Comparison of ENCODE assay signal across 8 cellular contexts in the genomic region with DNA sequence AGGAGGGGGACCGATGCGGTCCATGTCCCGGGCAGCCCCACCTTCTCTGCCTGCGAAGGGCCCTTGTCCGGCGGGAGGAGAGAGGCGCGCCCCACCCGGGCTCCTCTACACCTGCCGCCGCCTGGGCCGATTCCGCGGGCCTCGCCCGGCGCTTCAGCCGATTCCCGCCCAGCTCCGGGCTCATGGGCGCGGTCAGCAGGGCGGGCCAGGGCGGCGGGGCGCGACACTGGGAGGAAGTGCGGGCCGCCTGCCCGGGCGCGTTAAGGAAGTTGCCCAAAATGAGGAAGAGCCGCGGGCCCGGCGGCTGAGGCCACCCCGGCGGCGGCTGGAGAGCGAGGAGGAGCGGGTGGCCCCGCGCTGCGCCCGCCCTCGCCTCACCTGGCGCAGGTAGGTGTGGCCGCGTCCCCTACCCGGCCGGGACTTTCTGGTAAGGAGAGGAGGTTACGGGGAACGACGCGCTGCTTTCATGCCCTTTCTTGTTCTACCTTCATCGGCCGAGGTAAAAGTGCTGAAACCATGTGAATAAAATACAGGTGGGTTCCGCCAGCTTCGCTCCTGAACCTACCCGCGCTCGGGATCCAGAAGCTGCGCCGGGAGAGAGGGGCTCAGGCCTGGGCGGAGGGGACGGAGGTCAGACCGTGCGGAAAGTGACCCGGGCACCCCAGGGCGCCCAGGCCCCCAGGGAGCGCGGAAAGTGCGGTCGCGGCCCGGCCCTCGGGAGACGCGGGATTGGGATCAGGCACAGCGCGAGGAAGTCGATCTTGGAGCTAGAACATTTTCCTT. TPM values are rescaled to one million over a fixed set of nuclear protein-coding genes. Genes with fewer than 3 reads are reported as not detected.
DNase-seq lines count a peak whose midpoint lies in the region; ATAC-seq lines count a peak whose summit lies in the region.

A gene (plus strand): TSS at position 313 of the 783 bp plus-strand sequence. CDS start 42,080 bp downstream, outside the sequence.

- DNase-seq in T-helper 2 cell treated with Interferon-gamma antibody and Interleukin-4, amounts not matched to agents 5 μg/mL and 100 μg/mL, for 36 hours (ENCODE audit: low spot score): no peak
- DNase-seq in T-helper 2 cell (no peak), NCI-H2196 (lab: John Stamatoyannopoulos, UW; ENCODE audit: unreplicated experiment) (peak; percentile 38), astrocyte of the hippocampus (ENCODE audit: low read depth, low spot score) (peak; percentile 4), left lobe of liver (ENCODE audit: low spot score) (peak; percentile 58)

- H3K27ac Mint-ChIP-seq in T-helper 2 cell treated with Interferon-gamma antibody and Interleukin-4, amounts not matched to agents 5 μg/mL and 100 μg/mL, for 36 hours: no peak within 1 kb of the TSS

- peaks cover 3% of the 10 kb centered on the region for H3K4me1 Mint-ChIP-seq in T-helper 2 cell treated with Interferon-gamma antibody and Interleukin-4, amounts not matched to agents 5 μg/mL and 100 μg/mL, for 36 hours (ENCODE audit: low read depth)

- peak within 1 kb of the TSS; percentile 94 for H3K4me3 ChIP-seq in thymus (ENCODE audit: low read length)

- peaks cover 10% of the 10 kb centered on the region for H3K4me1 ChIP-seq in thymus (ENCODE audit: control insufficient read depth, insufficient read depth, low read length)

- H3K36me3 Mint-ChIP-seq in T-helper 2 cell treated with Interferon-gamma antibody and Interleukin-4, amounts not matched to agents 5 μg/mL and 100 μg/mL, for 36 hours (ENCODE audit: low read depth): no peaks in the 10 kb centered on the region

- peak within 1 kb of the TSS; percentile 91 for H3K27ac ChIP-seq in thymus (ENCODE audit: low read depth)

- H3K36me3 ChIP-seq in thymus (ENCODE audit: control insufficient read depth, insufficient read depth): no peaks in the 10 kb centered on the region

- H3K9me3 Mint-ChIP-seq in T-helper 2 cell treated with Interferon-gamma antibody and Interleukin-4, amounts not matched to agents 5 μg/mL and 100 μg/mL, for 36 hours: no peaks in the 10 kb centered on the region

- peaks cover 82% of the 10 kb centered on the region for H3K27me3 Mint-ChIP-seq in T-helper 2 cell treated with Interferon-gamma antibody and Interleukin-4, amounts not matched to agents 5 μg/mL and 100 μg/mL, for 36 hours (ENCODE audit: low read depth)

- ATAC-seq in HG02588 (IDR thresholded peaks at IDR 0.05; ENCODE audit: unreplicated experiment) (peak; percentile 50), left lobe of liver (peak; percentile 79), HG03469 (IDR thresholded peaks at IDR 0.05; ENCODE audit: unreplicated experiment) (no peak)

- H3K4me3 Mint-ChIP-seq in T-helper 2 cell treated with Interferon-gamma antibody and Interleukin-4, amounts not matched to agents 5 μg/mL and 100 μg/mL, for 36 hours: peak within 1 kb of the TSS; percentile 65

- under 1% methylated on average over 82 of the region's 82 CpGs for WGBS in thymus

- H3K9me3 ChIP-seq in thymus (ENCODE audit: control insufficient read depth): no peaks in the 10 kb centered on the region

- H3K27me3 ChIP-seq in thymus (ENCODE audit: control insufficient read depth, insufficient read depth): no peaks in the 10 kb centered on the region

RNA-seq across cellular contexts. Expression of the gene that starts here (rescaled TPM):
- total RNA-seq in left lobe of liver: 3.2 TPM
- polyA plus RNA-seq in thymus: 22.2 TPM

Comparison
In these comparisons a context has a peak if more than half of its experiments do, and no peak if none do; other contexts are left out.
1. DNase-seq: peak in NCI-H2196 (single experiment), astrocyte of the hippocampus (single experiment) and left lobe of liver (single experiment); none in T-helper 2 cell treated with Interferon-gamma antibody and Interleukin-4, amounts not matched to agents 5 μg/mL and 100 μg/mL, for 36 hours (single experiment) and T-helper 2 cell (0 of 5).